23 cellular contexts compared by ENCODE assay signal in the genomic region with DNA sequence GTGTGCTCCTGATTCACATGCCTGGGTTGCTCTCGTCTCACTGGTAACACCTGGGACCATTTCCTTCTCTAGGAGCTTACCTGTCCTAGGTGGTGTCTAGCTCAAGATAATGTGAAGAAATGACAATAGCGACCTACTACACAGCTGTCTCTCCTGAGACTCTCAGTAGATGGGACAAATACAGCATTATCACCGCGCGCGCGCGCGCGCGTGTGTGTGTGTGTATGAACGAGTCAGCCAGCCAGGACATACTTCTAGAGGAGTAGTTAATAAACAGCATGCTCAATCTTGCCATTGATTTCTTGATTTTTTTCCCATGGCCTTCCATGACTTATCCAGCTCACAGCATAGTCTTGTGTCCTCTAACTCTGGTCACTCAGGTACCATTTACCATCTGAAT.
"Had no signal": no experiment of that assay in that cellular context is flagged by ENCODE, and none has a peak within 500 bp of the region (broad histone marks: within the 10 kb centered on the region; RNA-seq: fewer than 3 reads in every experiment).

No MANE protein-coding gene starts in this region.

- H3K79me2 ChIP-seq: hepatocyte had no signal

- DNase-seq: colonic mucosa; cortex of kidney; dorsolateral prefrontal cortex; effector CD4-positive, alpha-beta T cell; effector CD8-positive, alpha-beta T cell; effector memory CD4-positive, alpha-beta T cell; effector memory CD8-positive, alpha-beta T cell; endodermal cell; erythroblast; esophagus squamous epithelium; foreskin fibroblast; foreskin keratinocyte; foreskin melanocyte; glutamatergic neuron; head of caudate nucleus; heart left ventricle; heart right ventricle had no signal

- H3K36me3 ChIP-seq: colonic mucosa, esophagus squamous epithelium, gastroesophageal sphincter, heart left ventricle, heart right ventricle had no signal

- H3K9me3 Mint-ChIP-seq: dendritic cell treated with granulocyte-macrophage colony-stimulating factor and Interleukin-4, amounts not matched to agents 40 ng/mL and 50 ng/mL, for 4 days; effector memory CD8-positive, alpha-beta T cell; endodermal cell had no signal

- H3K27ac ChIP-seq: colonic mucosa, coronary artery, epithelial cell of prostate, esophagus squamous epithelium, foreskin keratinocyte, gastroesophageal sphincter, heart left ventricle, heart right ventricle, hepatocyte had no signal

- H3K27me3 ChIP-seq: colonic mucosa, dorsolateral prefrontal cortex, esophagus squamous epithelium, foreskin keratinocyte, heart left ventricle, hepatocyte had no signal

- H3K9me3 ChIP-seq: colonic mucosa, esophagus squamous epithelium, gastroesophageal sphincter, heart left ventricle, heart right ventricle had no signal

- H3K4me3 Mint-ChIP-seq: dendritic cell treated with granulocyte-macrophage colony-stimulating factor and Interleukin-4, amounts not matched to agents 40 ng/mL and 50 ng/mL, for 4 days; effector memory CD8-positive, alpha-beta T cell; endodermal cell had no signal

- ATAC-seq: effector memory CD8-positive, alpha-beta T cell; esophagus mucosa; foreskin keratinocyte; gastroesophageal sphincter; heart left ventricle; heart right ventricle had no signal

- H3K4me2 ChIP-seq: hepatocyte had no signal

- H3K4me3 ChIP-seq: colonic mucosa, coronary artery, dorsolateral prefrontal cortex, esophagus squamous epithelium, gastroesophageal sphincter, heart left ventricle, heart right ventricle, hepatocyte had no signal

- H3K27me3 Mint-ChIP-seq: dendritic cell treated with granulocyte-macrophage colony-stimulating factor and Interleukin-4, amounts not matched to agents 40 ng/mL and 50 ng/mL, for 4 days had no signal

- H3K4me1 ChIP-seq: colonic mucosa, esophagus squamous epithelium, gastroesophageal sphincter, heart left ventricle, heart right ventricle had no signal

- H3K27ac Mint-ChIP-seq: dendritic cell treated with granulocyte-macrophage colony-stimulating factor and Interleukin-4, amounts not matched to agents 40 ng/mL and 50 ng/mL, for 4 days; effector memory CD8-positive, alpha-beta T cell; endodermal cell had no signal

- H2AFZ ChIP-seq: hepatocyte had no signal
